In the genomic region with DNA sequence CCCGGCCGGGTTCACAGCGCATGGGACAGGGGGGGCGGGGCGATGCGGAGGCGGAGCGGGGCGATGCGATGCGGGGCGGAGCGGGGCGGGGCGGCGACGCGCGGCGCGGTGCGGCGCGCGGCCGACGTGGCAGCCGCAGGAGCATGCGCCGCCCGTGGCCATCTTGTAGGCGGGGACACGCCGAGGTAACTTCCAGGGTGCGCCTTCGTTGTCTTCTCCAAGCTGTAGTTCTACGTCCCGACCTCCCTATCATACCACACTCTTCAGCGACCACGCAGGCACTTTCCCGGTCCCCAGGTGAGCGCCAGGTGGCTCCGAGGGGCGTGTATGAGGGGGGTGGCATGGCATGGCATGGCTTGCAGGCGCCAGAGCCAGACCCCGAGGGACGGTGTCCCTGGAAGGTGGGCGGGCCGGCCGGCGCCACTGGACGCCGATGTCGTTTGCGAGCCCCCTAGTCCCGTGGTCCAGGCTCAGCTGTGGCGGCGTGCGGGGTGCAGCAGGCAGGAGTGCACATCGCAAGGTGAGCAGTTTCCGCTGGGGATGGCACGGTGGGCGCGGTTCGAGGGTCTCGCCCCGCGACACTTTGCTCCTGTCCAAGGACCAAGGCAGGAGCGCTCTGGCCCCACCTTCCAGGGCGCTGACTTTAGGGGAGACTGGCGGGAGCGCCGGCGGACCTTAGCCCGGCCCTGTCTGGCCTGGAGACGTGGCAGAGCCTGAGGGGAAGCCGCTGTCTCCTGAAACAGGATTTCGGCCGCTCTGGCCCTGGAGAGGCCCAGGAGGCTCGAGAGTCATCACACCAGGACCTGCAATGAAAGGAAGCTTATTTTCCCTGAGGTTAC, we compare ENCODE assay signal across 8 cellular contexts. TPM values are rescaled to one million over a fixed set of nuclear protein-coding genes. Genes with fewer than 3 reads are reported as not detected.
DNase-seq lines count a peak whose midpoint lies in the region; ATAC-seq and TF ChIP-seq lines count a peak whose summit lies in the region.

PRRC1 (plus strand) TSS at position 161 of the 839 bp plus-strand sequence. CDS start 5,840 bp downstream, outside the sequence.

- peak; percentile 91 for ATAC-seq in GM21576 (IDR thresholded peaks at IDR 0.05; ENCODE audit: unreplicated experiment)
- peak; percentile 97 for ATAC-seq in natural killer cell

- H3K27ac Mint-ChIP-seq in IgD-negative memory B cell = peak within 1 kb of the TSS; percentile 71 to 87 (median 75)
- H3K27ac Mint-ChIP-seq in activated T-helper 1 cell treated with anti-CD3 and anti-CD28 coated beads, Interleukin-12 subunit alpha, Interleukin-12 subunit beta, Interleukin-2, Interleukin-4 antibody, amounts not matched to agents 30 ng/mL and 10 ng/mL and 1 ng/mL, durations not matched to agents 14 hours and 24 hours and 36 hours = peak within 1 kb of the TSS; percentile 59
- H3K27ac Mint-ChIP-seq in natural killer cell = peak within 1 kb of the TSS; percentile 56 to 80

- H3K4me1 Mint-ChIP-seq in IgD-negative memory B cell (peaks cover 23 to 29% (median 24%) of the 10 kb centered on the region in 3 donors), natural killer cell (peaks cover 28 to 33% of the 10 kb centered on the region in 2 donors)
- peaks cover 26% of the 10 kb centered on the region for H3K4me1 Mint-ChIP-seq in activated T-helper 1 cell treated with anti-CD3 and anti-CD28 coated beads, Interleukin-12 subunit alpha, Interleukin-12 subunit beta, Interleukin-2, Interleukin-4 antibody, amounts not matched to agents 30 ng/mL and 10 ng/mL and 1 ng/mL, durations not matched to agents 14 hours and 24 hours and 36 hours (ENCODE audit: low read depth)

- H3K36me3 Mint-ChIP-seq in IgD-negative memory B cell (peaks cover 7% of the 10 kb centered on the region), natural killer cell (no peaks in the 10 kb centered on the region)
- peaks cover 25% of the 10 kb centered on the region for H3K36me3 Mint-ChIP-seq in activated T-helper 1 cell treated with anti-CD3 and anti-CD28 coated beads, Interleukin-12 subunit alpha, Interleukin-12 subunit beta, Interleukin-2, Interleukin-4 antibody, amounts not matched to agents 30 ng/mL and 10 ng/mL and 1 ng/mL, durations not matched to agents 14 hours and 24 hours and 36 hours (ENCODE audit: low read depth)

- DNase-seq in DMS79 (lab: John Stamatoyannopoulos, UW) (peak; percentile 34), RPMI7951 (ENCODE audit: low read depth) (peak; percentile 78), fibroblast of mammary gland (ENCODE audit: low read depth) (peak; percentile 78), natural killer cell (peak; percentile 67)
- peak; percentile 73 for DNase-seq in activated T-helper 1 cell treated with anti-CD3 and anti-CD28 coated beads, Interleukin-12 subunit alpha, Interleukin-12 subunit beta, Interleukin-2, Interleukin-4 antibody, amounts not matched to agents 30 ng/mL and 10 ng/mL and 1 ng/mL, durations not matched to agents 14 hours and 24 hours and 36 hours (ENCODE audit: low spot score)
- peak; percentile 85 for DNase-seq in stimulated activated naive CD4-positive, alpha-beta T cell treated with Interleukin-2 at 50 U/mL for 16 hours (lab: John Stamatoyannopoulos, UW)

- intact Hi-C loops in activated T-helper 1 cell treated with anti-CD3 and anti-CD28 coated beads, Interleukin-12 subunit alpha, Interleukin-12 subunit beta, Interleukin-2, Interleukin-4 antibody, amounts not matched to agents 30 ng/mL and 10 ng/mL and 1 ng/mL, durations not matched to agents 14 hours and 24 hours and 36 hours (cut with micrococcal nuclease) = loop anchor here (1.0 to 5.0 kb wide), 7 partner anchors 487 to 1575 kb away; partner anchors contain the start of genes GRAMD2B, ISOC1, MARCHF3 and PHAX
- intact Hi-C loops in natural killer cell (cut with micrococcal nuclease) = no loop called here

- H3K4me3 ChIP-seq in fibroblast of mammary gland (ENCODE audit: control insufficient read depth, low read depth, low read length) = peak within 1 kb of the TSS; percentile 93

- H3K27me3 Mint-ChIP-seq in IgD-negative memory B cell (peaks cover 3% of the 10 kb centered on the region), natural killer cell (ENCODE audit: low read depth in 2 of 2) (peaks cover 10 to 13% of the 10 kb centered on the region in 2 donors)
- peaks cover 7% of the 10 kb centered on the region for H3K27me3 Mint-ChIP-seq in activated T-helper 1 cell treated with anti-CD3 and anti-CD28 coated beads, Interleukin-12 subunit alpha, Interleukin-12 subunit beta, Interleukin-2, Interleukin-4 antibody, amounts not matched to agents 30 ng/mL and 10 ng/mL and 1 ng/mL, durations not matched to agents 14 hours and 24 hours and 36 hours (ENCODE audit: insufficient read depth)

- TF ChIP-seq CTCF in fibroblast of mammary gland (conservative IDR thresholded peaks at IDR 0.05; ENCODE audit: control insufficient read depth, insufficient read depth, low read depth, low read length) (no peak), natural killer cell (IDR thresholded peaks at IDR 0.05) (no peak)

- H3K9me3 Mint-ChIP-seq in IgD-negative memory B cell = peaks cover 3 to 5% (median 4%) of the 10 kb centered on the region in 3 donors
- H3K9me3 Mint-ChIP-seq in activated T-helper 1 cell treated with anti-CD3 and anti-CD28 coated beads, Interleukin-12 subunit alpha, Interleukin-12 subunit beta, Interleukin-2, Interleukin-4 antibody, amounts not matched to agents 30 ng/mL and 10 ng/mL and 1 ng/mL, durations not matched to agents 14 hours and 24 hours and 36 hours = peaks cover 10% of the 10 kb centered on the region
- peaks cover 0 to 3% of the 10 kb centered on the region in 2 donors for H3K9me3 Mint-ChIP-seq in natural killer cell

- H3K4me3 Mint-ChIP-seq in IgD-negative memory B cell (peak within 1 kb of the TSS; percentile 88 to 95 (median 94)), natural killer cell (peak within 1 kb of the TSS; percentile 89)
- H3K4me3 Mint-ChIP-seq in activated T-helper 1 cell treated with anti-CD3 and anti-CD28 coated beads, Interleukin-12 subunit alpha, Interleukin-12 subunit beta, Interleukin-2, Interleukin-4 antibody, amounts not matched to agents 30 ng/mL and 10 ng/mL and 1 ng/mL, durations not matched to agents 14 hours and 24 hours and 36 hours = peak within 1 kb of the TSS; percentile 84

RNA-seq across cellular contexts. Expression of gene PRRC1, which starts in this region (rescaled TPM):
- polyA plus RNA-seq in IgD-negative memory B cell = 30.7 TPM
- 44.6 and 52.3 TPM in 2 replicates for total RNA-seq in RPMI7951 (2014; rRNA removed; shearing (Covaris generic))
- total RNA-seq in activated T-helper 1 cell treated with anti-CD3 and anti-CD28 coated beads, Interleukin-12 subunit alpha, Interleukin-12 subunit beta, Interleukin-2, Interleukin-4 antibody, amounts not matched to agents 30 ng/mL and 10 ng/mL and 1 ng/mL, durations not matched to agents 14 hours and 24 hours and 36 hours = 52.9 and 59.7 TPM in 2 replicates
- total RNA-seq in natural killer cell = 10 to 100 TPM; 37.7 to 41.1 (median 39.6) TPM

Comparison
In these comparisons a context has a peak if more than half of its experiments do, and no peak if none do; other contexts are left out.
1. Peak in every context shown above with its lines: DNase-seq, ATAC-seq and H3K4me3 ChIP-seq.
2. DNase-seq: peak in every context shown above with its lines; median percentile 85 in stimulated activated naive CD4-positive, alpha-beta T cell treated with Interleukin-2 at 50 U/mL for 16 hours; 78 in RPMI7951; 78 in fibroblast of mammary gland; 73 in activated T-helper 1 cell treated with anti-CD3 and anti-CD28 coated beads, Interleukin-12 subunit alpha, Interleukin-12 subunit beta, Interleukin-2, Interleukin-4 antibody, amounts not matched to agents 30 ng/mL and 10 ng/mL and 1 ng/mL, durations not matched to agents 14 hours and 24 hours and 36 hours; 67 in natural killer cell; 34 in DMS79.